Comparison of ENCODE assay signal across 19 cellular contexts in the genomic region with DNA sequence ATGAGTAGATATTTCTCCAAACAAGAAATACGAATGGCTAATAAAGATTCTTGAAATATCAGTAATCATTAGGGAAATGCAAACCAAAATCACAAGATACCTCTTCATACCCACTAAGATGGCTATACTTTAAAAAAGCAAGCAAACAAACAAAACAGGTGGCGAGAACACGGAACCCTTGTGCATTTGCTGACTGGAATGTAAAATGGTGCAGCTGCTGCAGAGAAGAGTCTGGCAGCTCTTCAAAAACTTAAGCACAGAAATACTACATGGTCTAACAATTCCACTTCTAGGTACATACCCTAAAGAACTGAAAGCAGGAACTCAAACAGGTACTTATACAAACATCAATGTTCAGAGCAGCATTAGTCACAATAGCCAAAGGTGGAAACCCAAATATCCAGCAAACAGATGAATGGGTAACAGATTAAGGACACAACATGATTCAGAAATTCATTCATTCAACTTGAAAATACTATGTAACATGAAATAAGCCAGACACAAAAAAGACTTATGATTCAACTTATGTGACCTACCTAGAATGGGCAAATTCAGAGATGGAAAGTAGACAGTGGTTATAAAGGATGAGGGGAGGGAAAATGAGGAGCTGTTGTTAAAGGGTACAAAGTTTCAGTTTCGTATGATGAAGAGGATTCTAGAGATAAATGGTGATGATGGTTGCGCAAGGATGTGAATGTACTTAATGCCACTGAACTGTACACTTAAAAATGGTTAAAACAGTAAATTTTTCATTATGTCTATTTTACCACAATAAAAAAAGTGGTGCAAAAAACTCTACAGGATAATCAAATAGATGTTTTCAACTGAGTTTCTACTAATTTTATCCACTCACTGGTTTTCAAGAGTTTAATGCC. TPM values are rescaled to one million over a fixed set of nuclear protein-coding genes. Genes with fewer than 3 reads are reported as not detected.
DNase-seq lines count a peak whose midpoint lies in the region; ATAC-seq and TF ChIP-seq lines count a peak whose summit lies in the region.
"Had no signal": no experiment of that assay in that cellular context is flagged by ENCODE, and none has a peak within 500 bp of the region (broad histone marks: within the 10 kb centered on the region; RNA-seq: fewer than 3 reads in every experiment).

No MANE protein-coding gene starts in this region.

- no peaks in the 10 kb centered on the region for H3K27me3 ChIP-seq in IMR-90 (ENCODE audit: control insufficient read depth, insufficient read depth, low read length)

- no peak overlapping the region for H3K27ac ChIP-seq in IMR-90 (ENCODE audit: insufficient read depth, low read length)
- H3K27ac ChIP-seq: SJSA1, thoracic aorta had no signal

- H2BK120ac ChIP-seq in IMR-90 (ENCODE audit: low read depth, low read length) = no peak overlapping the region

- no peak overlapping the region for H3K4me2 ChIP-seq in IMR-90 (ENCODE audit: low read depth, low read length)

- H2BK15ac ChIP-seq in IMR-90 (ENCODE audit: low read depth, low read length) = no peak overlapping the region

- no peak overlapping the region for H3K14ac ChIP-seq in IMR-90 (replicated peaks; ENCODE audit: low read depth, low read length)

- dilution Hi-C loops in IMR-90 (cut with HindIII; ENCODE audit: low sequenced_read_pairs, unreplicated experiment) = no loop called here

- no peak overlapping the region for H2AK9ac ChIP-seq in IMR-90 (replicated peaks; ENCODE audit: low read depth, low read length, poor library complexity)

- TF ChIP-seq CTCF in IMR-90 (conservative IDR thresholded peaks at IDR 0.05; ENCODE audit: low read depth, low read length) = no peak

- H2BK5ac ChIP-seq in IMR-90 (ENCODE audit: low read depth, low read length, poor library complexity, severe bottlenecking) = no peak overlapping the region

- in situ Hi-C loops in IMR-90 (cut with MboI; ENCODE audit: low sequenced_read_pairs) = no loop called here

- peaks cover 50% of the 10 kb centered on the region for H3K36me3 ChIP-seq in IMR-90 (ENCODE audit: control insufficient read depth, insufficient read depth, low read length)

- no CpG with 5 or more reads among the region's 5 CpGs for WGBS in IMR-90 (ENCODE audit: extremely low coverage in 2 of 2, insufficient read length in 1 of 2), 2 experiments

- no peak overlapping the region for H3K4me3 Mint-ChIP-seq in activated naive CD4-positive, alpha-beta T cell treated with anti-CD3 and anti-CD28 coated beads for 36 hours
- H3K4me3 Mint-ChIP-seq in activated naive CD8-positive, alpha-beta T cell treated with anti-CD3 and anti-CD28 coated beads, Interleukin-2, amount 50 U/mL, for 24 hours = no peak overlapping the region
- H3K4me3 Mint-ChIP-seq: activated B cell treated with CpG ODN at 0.5 μM for 24 hours; endodermal cell; T-helper 2 cell treated with Interferon-gamma antibody and Interleukin-4, amounts not matched to agents 5 μg/mL and 100 μg/mL, for 36 hours had no signal

- no peaks in the 10 kb centered on the region for H3K9me3 ChIP-seq in IMR-90 (ENCODE audit: control insufficient read depth, insufficient read depth, low read length)
- H3K9me3 ChIP-seq: SJSA1, thoracic aorta had no signal

- H3K4ac ChIP-seq in IMR-90 (ENCODE audit: low read depth, low read length) = no peak overlapping the region

- no peaks in the 10 kb centered on the region for H4K20me1 ChIP-seq in IMR-90 (ENCODE audit: insufficient read depth, low read length)

- H3K18ac ChIP-seq in IMR-90 (ENCODE audit: low read depth, low read length) = no peak overlapping the region

- peaks cover 12 to 20% of the 10 kb centered on the region in 2 donors for H3K36me3 Mint-ChIP-seq in activated naive CD4-positive, alpha-beta T cell treated with anti-CD3 and anti-CD28 coated beads, Interleukin-2, amount 50 U/mL, for 72 hours
- peaks cover 24% of the 10 kb centered on the region for H3K36me3 Mint-ChIP-seq in activated naive CD4-positive, alpha-beta T cell treated with anti-CD3 and anti-CD28 coated beads for 36 hours (ENCODE audit: low read depth)
- H3K36me3 Mint-ChIP-seq in activated naive CD8-positive, alpha-beta T cell treated with anti-CD3 and anti-CD28 coated beads, Interleukin-2, amount 50 U/mL, for 24 hours (ENCODE audit: low read depth) = peaks cover 71% of the 10 kb centered on the region

- peak; percentile 86 to 91 for ATAC-seq in activated naive CD4-positive, alpha-beta T cell treated with anti-CD3 and anti-CD28 coated beads, Interleukin-2, amount 50 U/mL, for 72 hours
- ATAC-seq in IMR-90 (ENCODE audit: low read depth) (no peak), SK-N-SH treated with all-trans-retinoic acid at 6 μM for 48 hours (no peak), GM21528 (IDR thresholded peaks at IDR 0.05; ENCODE audit: low FRiP score, unreplicated experiment) (no peak)
- peak; percentile 90 for ATAC-seq in activated naive CD8-positive, alpha-beta T cell treated with anti-CD3 and anti-CD28 coated beads, Interleukin-2, amount 50 U/mL, for 24 hours
- ATAC-seq in stimulated activated naive CD8-positive, alpha-beta T cell treated with anti-CD3 and anti-CD28 coated beads, Interleukin-15, Interleukin-2, amounts not matched to agents 100 U/mL and 50 U/mL, for 24 hours = peak; percentile 84
- ATAC-seq: Panc1 had no signal

- no peak overlapping the region for H2AFZ ChIP-seq in IMR-90 (replicated peaks; ENCODE audit: low read length, poor library complexity)

- H3K27me3 Mint-ChIP-seq in activated naive CD4-positive, alpha-beta T cell treated with anti-CD3 and anti-CD28 coated beads for 36 hours (ENCODE audit: low read depth) = no peaks in the 10 kb centered on the region
- no peaks in the 10 kb centered on the region for H3K27me3 Mint-ChIP-seq in activated naive CD8-positive, alpha-beta T cell treated with anti-CD3 and anti-CD28 coated beads, Interleukin-2, amount 50 U/mL, for 24 hours
- H3K27me3 Mint-ChIP-seq: activated B cell treated with CpG ODN at 0.5 μM for 24 hours had no signal

- BruUV-seq in IMR-90 (replicated peaks; lab: Mats Ljungman, UMichigan) = no TSS peak

- H3K4me1 Mint-ChIP-seq in activated naive CD4-positive, alpha-beta T cell treated with anti-CD3 and anti-CD28 coated beads for 36 hours (ENCODE audit: low read depth) = peaks cover 11% of the 10 kb centered on the region
- H3K4me1 Mint-ChIP-seq in activated naive CD8-positive, alpha-beta T cell treated with anti-CD3 and anti-CD28 coated beads, Interleukin-2, amount 50 U/mL, for 24 hours = peaks cover 44% of the 10 kb centered on the region
- H3K4me1 Mint-ChIP-seq: activated B cell treated with CpG ODN at 0.5 μM for 24 hours, endodermal cell had no signal

- intact Hi-C loops in activated naive CD4-positive, alpha-beta T cell treated with anti-CD3 and anti-CD28 coated beads for 36 hours (cut with micrococcal nuclease) = no loop called here
- intact Hi-C loops in IMR-90 (cut with micrococcal nuclease) = loop anchor here (2.0 kb wide), 1 partner anchor 14 kb away; no protein-coding TSS in a partner anchor

- H3K9me3 Mint-ChIP-seq in activated naive CD4-positive, alpha-beta T cell treated with anti-CD3 and anti-CD28 coated beads, Interleukin-2, amount 50 U/mL, for 72 hours = no peaks in the 10 kb centered on the region
- H3K9me3 Mint-ChIP-seq in activated naive CD4-positive, alpha-beta T cell treated with anti-CD3 and anti-CD28 coated beads for 36 hours = no peaks in the 10 kb centered on the region
- H3K9me3 Mint-ChIP-seq in activated naive CD8-positive, alpha-beta T cell treated with anti-CD3 and anti-CD28 coated beads, Interleukin-2, amount 50 U/mL, for 24 hours = no peaks in the 10 kb centered on the region
- H3K9me3 Mint-ChIP-seq: activated B cell treated with CpG ODN at 0.5 μM for 24 hours; endodermal cell; T-helper 2 cell treated with Interferon-gamma antibody and Interleukin-4, amounts not matched to agents 5 μg/mL and 100 μg/mL, for 36 hours had no signal

- TF ChIP-seq RAD21 in IMR-90 (IDR thresholded peaks at IDR 0.05; ENCODE audit: low read length) = no peak

- no peak overlapping the region for H2BK20ac ChIP-seq in IMR-90 (ENCODE audit: low read depth, low read length)

- H3K4me1 ChIP-seq in IMR-90 (ENCODE audit: control insufficient read depth, insufficient read depth, low read length) = no peaks in the 10 kb centered on the region
- H3K4me1 ChIP-seq: SJSA1 had no signal

- no peak overlapping the region for H2AK5ac ChIP-seq in IMR-90 (ENCODE audit: low read depth, low read length)

- no peak overlapping the region for H3K9ac ChIP-seq in IMR-90 (ENCODE audit: low read depth, low read length)

- no peak overlapping the region for H3K4me3 ChIP-seq in IMR-90 (ENCODE audit: insufficient read depth, low read depth, low read length)
- H3K4me3 ChIP-seq: SJSA1, thoracic aorta had no signal

- H4K91ac ChIP-seq in IMR-90 (ENCODE audit: insufficient read depth, low read depth, low read length) = no peak overlapping the region

- no peak overlapping the region for H4K5ac ChIP-seq in IMR-90 (ENCODE audit: low read depth, low read length)

- H3K79me1 ChIP-seq in IMR-90 (ENCODE audit: low read depth in 1 of 2, low read length in 2 of 2) = peaks cover 11 to 13% of the 10 kb centered on the region in 2 experiments; a peak in 3 of 4 replicates

- CTCF ChIA-PET in activated naive CD4-positive, alpha-beta T cell treated with anti-CD3 and anti-CD28 coated beads for 36 hours (lab: Charles Lee) = no interaction called here
- CTCF ChIA-PET in IMR-90 (lab: Yijun Ruan, JAX) = no interaction called here

- TF ChIP-seq POLR2A in IMR-90 (IDR thresholded peaks at IDR 0.05; ENCODE audit: low read depth, low read length) = no peak

- no peak for DNase-seq in activated naive CD4-positive, alpha-beta T cell treated with anti-CD3 and anti-CD28 coated beads, Interleukin-2, amount 50 U/mL, for 72 hours (ENCODE audit: low spot score in 2 of 2)
- no peak for DNase-seq in activated naive CD4-positive, alpha-beta T cell treated with anti-CD3 and anti-CD28 coated beads for 36 hours
- DNase-seq in IMR-90 (no peak), NCI-H1436 treated with DMSO at 0.1 percent for 48 hours (lab: John Stamatoyannopoulos, UW) (no peak)
- no peak for DNase-seq in activated naive CD8-positive, alpha-beta T cell treated with anti-CD3 and anti-CD28 coated beads, Interleukin-2, amount 50 U/mL, for 24 hours
- DNase-seq in stimulated activated naive CD8-positive, alpha-beta T cell treated with anti-CD3 and anti-CD28 coated beads, Interleukin-15, Interleukin-2, amounts not matched to agents 100 U/mL and 50 U/mL, for 24 hours = no peak
- DNase-seq: activated B cell treated with CpG ODN at 0.5 μM for 24 hours; activated naive CD4-positive, alpha-beta T cell treated with anti-CD3 and anti-CD28 coated beads, Interleukin-2, amount 50 U/mL, for 16 hours; DMS153; endodermal cell; head of caudate nucleus; NCI-H1417; occipital lobe had no signal

- H3K56ac ChIP-seq in IMR-90 (ENCODE audit: extremely low read depth, insufficient read depth, low read length) = no peak overlapping the region

- H3K27ac Mint-ChIP-seq in activated naive CD4-positive, alpha-beta T cell treated with anti-CD3 and anti-CD28 coated beads, Interleukin-2, amount 50 U/mL, for 72 hours = peak overlapping the region in 1 of 2 donors; percentile 13
- H3K27ac Mint-ChIP-seq in activated naive CD4-positive, alpha-beta T cell treated with anti-CD3 and anti-CD28 coated beads for 36 hours = no peak overlapping the region
- H3K27ac Mint-ChIP-seq in activated naive CD8-positive, alpha-beta T cell treated with anti-CD3 and anti-CD28 coated beads, Interleukin-2, amount 50 U/mL, for 24 hours = peak overlapping the region; percentile 73
- H3K27ac Mint-ChIP-seq: activated B cell treated with CpG ODN at 0.5 μM for 24 hours, endodermal cell had no signal

- no peak overlapping the region for H4K8ac ChIP-seq in IMR-90 (ENCODE audit: low read depth in 2 of 2, low read length in 2 of 2)

- POLR2A ChIA-PET in IMR-90 (lab: Charles Lee; ENCODE audit: unreplicated experiment) = interaction anchor here (0.6 kb wide), 1 partner anchor 106 kb away, joined by 3 read pairs; no protein-coding TSS in a partner anchor

- no peak overlapping the region for H3K23ac ChIP-seq in IMR-90 (ENCODE audit: low read depth, low read length)

- H3K9me1 ChIP-seq in IMR-90 (ENCODE audit: insufficient read depth, low read length) = no peaks in the 10 kb centered on the region

RNA-seq across cellular contexts. Expression of a gene that starts 26.9 kb away (rescaled TPM):
- total RNA-seq in activated naive CD4-positive, alpha-beta T cell treated with anti-CD3 and anti-CD28 coated beads, Interleukin-2, amount 50 U/mL, for 72 hours = under 1 TPM; 0.55 to 0.91 TPM
- under 1 TPM; 0.10 to 0.35 TPM for total RNA-seq in activated naive CD4-positive, alpha-beta T cell treated with anti-CD3 and anti-CD28 coated beads for 36 hours
- 1.4 and 1.7 TPM in 2 replicates for total RNA-seq in IMR-90 (2012; rRNA removed)
- 2.1 and 2.6 TPM in 2 replicates for polyA plus RNA-seq in IMR-90 (2012; rRNA removed)
- 0.74 and 1.0 TPM in 2 replicates for polyA plus RNA-seq in IMR-90 (2012; cell fraction: cytosol; rRNA removed)
- polyA plus RNA-seq in IMR-90 (2012; cell fraction: nucleus; rRNA removed; ENCODE audit: low replicate concordance) = 9.3 and 16.2 TPM in 2 replicates

Comparison
In these comparisons a context has a peak if more than half of its experiments do, and no peak if none do; other contexts are left out.
1. ATAC-seq: peak in activated naive CD4-positive, alpha-beta T cell treated with anti-CD3 and anti-CD28 coated beads, Interleukin-2, amount 50 U/mL, for 72 hours (2 of 2), activated naive CD8-positive, alpha-beta T cell treated with anti-CD3 and anti-CD28 coated beads, Interleukin-2, amount 50 U/mL, for 24 hours (single experiment) and stimulated activated naive CD8-positive, alpha-beta T cell treated with anti-CD3 and anti-CD28 coated beads, Interleukin-15, Interleukin-2, amounts not matched to agents 100 U/mL and 50 U/mL, for 24 hours (single experiment); none in IMR-90 (single experiment), SK-N-SH treated with all-trans-retinoic acid at 6 μM for 48 hours (single experiment) and GM21528 (single experiment).